In the genomic region with DNA sequence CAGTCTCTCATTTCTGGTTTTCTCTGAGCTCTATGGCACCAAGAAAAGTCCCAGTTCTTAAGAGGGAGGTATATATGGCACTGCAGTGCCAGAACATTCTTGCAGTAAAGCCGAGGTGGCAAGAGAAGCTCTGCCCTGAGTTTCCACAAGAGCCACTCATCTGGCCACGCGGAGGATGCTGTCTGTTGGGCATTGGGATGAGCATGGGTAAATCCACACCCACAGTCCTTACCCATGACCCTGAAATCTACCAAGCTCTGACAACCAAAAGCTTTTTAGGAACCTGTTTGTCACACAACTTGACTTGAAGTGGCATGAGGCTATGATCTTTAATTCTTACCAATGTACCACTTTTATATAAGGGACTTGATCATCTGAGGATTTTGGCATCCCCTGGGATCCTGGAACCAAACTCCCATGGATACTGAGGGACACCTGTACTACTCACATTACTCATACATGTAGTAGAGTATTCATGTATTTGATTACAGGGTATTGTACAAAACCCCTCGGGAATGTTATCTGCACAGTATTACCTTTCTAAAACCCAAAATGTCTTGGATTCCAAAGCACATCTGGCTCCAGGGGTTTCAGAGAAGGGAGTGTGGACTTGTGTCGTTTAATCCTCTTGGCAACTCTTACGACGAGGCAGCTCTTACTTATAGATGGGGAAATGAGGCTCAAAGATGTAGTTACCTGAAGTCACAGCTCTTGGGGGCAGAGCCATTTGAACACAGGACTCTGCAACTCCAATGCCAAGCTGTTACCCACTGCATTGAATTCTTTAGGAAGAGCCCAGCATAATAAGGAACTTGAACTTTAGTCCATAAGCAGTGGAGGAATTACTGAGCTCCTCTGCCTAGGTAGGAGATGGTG, we compare ENCODE assay signal across 15 cellular contexts. TPM values are rescaled to one million over a fixed set of nuclear protein-coding genes. Genes with fewer than 3 reads are reported as not detected.
A peak's percentile ranks its signal among the peaks of the same experiment; 100 is the strongest.
DNase-seq lines count a peak whose midpoint lies in the region; ATAC-seq and TF ChIP-seq lines count a peak whose summit lies in the region.
"Had no signal": no experiment of that assay in that cellular context is flagged by ENCODE, and none has a peak within 500 bp of the region (broad histone marks: within the 10 kb centered on the region; RNA-seq: fewer than 3 reads in every experiment).

No MANE protein-coding gene starts in this region.

- TF ChIP-seq CTCF in cardiac muscle cell (IDR thresholded peaks at IDR 0.05; ENCODE audit: low read depth, low read length) (no peak), left ventricle myocardium inferior (IDR thresholded peaks at IDR 0.05; ENCODE audit: borderline replicate concordance) (no peak), IMR-90 (conservative IDR thresholded peaks at IDR 0.05; ENCODE audit: low read depth, low read length) (no peak), spleen (IDR thresholded peaks at IDR 0.05 in 8 of 11, conservative IDR thresholded peaks at IDR 0.05 in 3 of 11) (no peak)

- H3K4me1 ChIP-seq in cardiac muscle cell (ENCODE audit: low read depth), result no peaks in the 10 kb centered on the region
- H3K4me1 ChIP-seq in left ventricle myocardium inferior, result peaks cover 20% of the 10 kb centered on the region
- H3K4me1 ChIP-seq in IMR-90 (ENCODE audit: control insufficient read depth, insufficient read depth, low read length), result no peaks in the 10 kb centered on the region
- peaks cover 0 to 11% (median 3%) of the 10 kb centered on the region in 6 donors for H3K4me1 ChIP-seq in spleen
- H3K4me1 ChIP-seq: thyroid gland had no signal

- DNase-seq in cardiac muscle cell (ENCODE audit: low read depth in 1 of 2, low spot score in 1 of 2), result no peak
- DNase-seq in left ventricle myocardium inferior, result no peak
- no peak for DNase-seq in IMR-90
- peak; percentile 23 for DNase-seq in spleen
- DNase-seq in SIG-M5 treated with dmso at 0.1 percent for 504 hours (lab: John Stamatoyannopoulos, UW; ENCODE audit: unreplicated experiment), result no peak
- DNase-seq: anterior cingulate cortex, NCI-H1105 treated with DMSO at 0.1 percent for 48 hours, NCI-H2171 treated with DMSO at 0.1 percent for 48 hours, SW 1271, thyroid gland had no signal

- peak overlapping the region; percentile 27 for H3K27ac ChIP-seq in cardiac muscle cell
- H3K27ac ChIP-seq in left ventricle myocardium inferior (replicated peaks), result no peak overlapping the region
- H3K27ac ChIP-seq in IMR-90 (ENCODE audit: insufficient read depth, low read length), result no peak overlapping the region
- no peak overlapping the region for H3K27ac ChIP-seq in spleen
- H3K27ac ChIP-seq: esophagus muscularis mucosa, hepatocyte, thyroid gland had no signal

- H3K56ac ChIP-seq in IMR-90 (ENCODE audit: extremely low read depth, insufficient read depth, low read length), result no peak overlapping the region

- H2AK5ac ChIP-seq in IMR-90 (ENCODE audit: low read depth, low read length), result no peak overlapping the region

- H2BK20ac ChIP-seq in IMR-90 (ENCODE audit: low read depth, low read length), result no peak overlapping the region

- no peak for TF ChIP-seq RAD21 in IMR-90 (IDR thresholded peaks at IDR 0.05; ENCODE audit: low read length)

- no peak overlapping the region for H3K14ac ChIP-seq in IMR-90 (replicated peaks; ENCODE audit: low read depth, low read length)

- H2BK120ac ChIP-seq in IMR-90 (ENCODE audit: low read depth, low read length), result no peak overlapping the region

- POLR2A ChIA-PET in IMR-90 (lab: Charles Lee; ENCODE audit: unreplicated experiment), result interaction anchor here (1.0 kb wide), 1 partner anchor 9 kb away, joined by 3 read pairs; no protein-coding TSS in a partner anchor

- no peak overlapping the region for H2AK9ac ChIP-seq in IMR-90 (replicated peaks; ENCODE audit: low read depth, low read length, poor library complexity)

- intact Hi-C loops in left ventricle myocardium inferior (cut with micrococcal nuclease) (no loop called here), IMR-90 (cut with micrococcal nuclease) (no loop called here), spleen (cut with DNase I; ENCODE audit: low total_unique reads) (no loop called here)

- no peaks in the 10 kb centered on the region for H3K9me3 Mint-ChIP-seq in activated naive CD8-positive, alpha-beta T cell (ENCODE audit: low read depth)

- WGBS in IMR-90 (ENCODE audit: extremely low coverage in 2 of 2, insufficient read length in 1 of 2), 2 experiments, result 82% methylated on average over 2 of the region's 7 CpGs; no CpG with 5 or more reads in 1 of the 2 experiments
- 84 to 92% (median 89%) methylated on average over 7 of the region's 7 CpGs for WGBS in spleen, 5 donors

- in situ Hi-C loops in IMR-90 (cut with MboI; ENCODE audit: low sequenced_read_pairs), result no loop called here

- H3K36me3 ChIP-seq in cardiac muscle cell (peaks cover 75% of the 10 kb centered on the region), left ventricle myocardium inferior (peaks cover 100% of the 10 kb centered on the region), IMR-90 (ENCODE audit: control insufficient read depth, insufficient read depth, low read length) (peaks cover 59% of the 10 kb centered on the region), spleen (peaks cover 0 to 88% (median 71%) of the 10 kb centered on the region in 6 donors)

- H3K9me1 ChIP-seq in IMR-90 (ENCODE audit: insufficient read depth, low read length), result peaks cover 6% of the 10 kb centered on the region

- H3K27ac Mint-ChIP-seq in activated naive CD8-positive, alpha-beta T cell, result peak overlapping the region; percentile 81

- H3K79me1 ChIP-seq in IMR-90 (ENCODE audit: low read depth in 1 of 2, low read length in 2 of 2), result peaks cover 16 to 27% of the 10 kb centered on the region in 2 experiments

- CTCF ChIA-PET in IMR-90 (lab: Yijun Ruan, JAX), result interaction anchor here (0.6 to 2.3 kb wide), 3 partner anchors 9 to 66 kb away, joined by 3 to 8 read pairs (median 3); a partner anchor contains a TSS

- H4K8ac ChIP-seq in IMR-90 (ENCODE audit: low read depth in 2 of 2, low read length in 2 of 2), result no peak overlapping the region

- H3K9ac ChIP-seq in IMR-90 (ENCODE audit: low read depth, low read length), result no peak overlapping the region

- no peak overlapping the region for H4K5ac ChIP-seq in IMR-90 (ENCODE audit: low read depth, low read length)

- no peak overlapping the region for H3K4ac ChIP-seq in IMR-90 (ENCODE audit: low read depth, low read length)

- no peak overlapping the region for H3K4me3 ChIP-seq in cardiac muscle cell
- H3K4me3 ChIP-seq in left ventricle myocardium inferior, result no peak overlapping the region
- no peak overlapping the region for H3K4me3 ChIP-seq in IMR-90 (ENCODE audit: insufficient read depth, low read depth, low read length)
- no peak overlapping the region for H3K4me3 ChIP-seq in spleen
- H3K4me3 ChIP-seq: esophagus muscularis mucosa, hepatocyte, thyroid gland had no signal

- no peaks in the 10 kb centered on the region for H3K27me3 ChIP-seq in cardiac muscle cell
- no peaks in the 10 kb centered on the region for H3K27me3 ChIP-seq in left ventricle myocardium inferior (ENCODE audit: low read depth)
- no peaks in the 10 kb centered on the region for H3K27me3 ChIP-seq in IMR-90 (ENCODE audit: control insufficient read depth, insufficient read depth, low read length)
- H3K27me3 ChIP-seq in spleen (replicated peaks in 1 of 7), result no peaks in the 10 kb centered on the region
- H3K27me3 ChIP-seq: esophagus muscularis mucosa, hepatocyte, thyroid gland had no signal

- no peak overlapping the region for H2BK15ac ChIP-seq in IMR-90 (ENCODE audit: low read depth, low read length)

- H3K4me1 Mint-ChIP-seq in activated naive CD8-positive, alpha-beta T cell (ENCODE audit: low read depth), result peaks cover 20% of the 10 kb centered on the region

- ATAC-seq in IMR-90 (ENCODE audit: low read depth) (no peak), GM18520 (IDR thresholded peaks at IDR 0.05; ENCODE audit: unreplicated experiment) (no peak), GM18873 (IDR thresholded peaks at IDR 0.05; ENCODE audit: low FRiP score, unreplicated experiment) (no peak)

- H3K9me3 ChIP-seq in cardiac muscle cell (ENCODE audit: low read depth) (no peaks in the 10 kb centered on the region), left ventricle myocardium inferior (replicated peaks) (no peaks in the 10 kb centered on the region), IMR-90 (ENCODE audit: control insufficient read depth, insufficient read depth, low read length) (no peaks in the 10 kb centered on the region), spleen (no peaks in the 10 kb centered on the region)
- H3K9me3 ChIP-seq: esophagus muscularis mucosa, thyroid gland had no signal

- no peak overlapping the region for H2BK5ac ChIP-seq in IMR-90 (ENCODE audit: low read depth, low read length, poor library complexity, severe bottlenecking)

- no peak overlapping the region for H3K4me2 ChIP-seq in IMR-90 (ENCODE audit: low read depth, low read length)
- H3K4me2 ChIP-seq: hepatocyte had no signal

- H3K4me3 Mint-ChIP-seq in activated naive CD8-positive, alpha-beta T cell, result no peak overlapping the region

- TF ChIP-seq POLR2A in IMR-90 (IDR thresholded peaks at IDR 0.05; ENCODE audit: low read depth, low read length), result peak; percentile 3; the same call in 1 of the 2 replicates
- TF ChIP-seq POLR2A in spleen (IDR thresholded peaks at IDR 0.05), result no peak

- no peak overlapping the region for H3K23ac ChIP-seq in IMR-90 (ENCODE audit: low read depth, low read length)

- H3K18ac ChIP-seq in IMR-90 (ENCODE audit: low read depth, low read length), result no peak overlapping the region

- H3K27me3 Mint-ChIP-seq in activated naive CD8-positive, alpha-beta T cell, result no peaks in the 10 kb centered on the region

- BruUV-seq in IMR-90 (replicated peaks; lab: Mats Ljungman, UMichigan), result no TSS peak

- dilution Hi-C loops in IMR-90 (cut with HindIII; ENCODE audit: low sequenced_read_pairs, unreplicated experiment), result no loop called here

- H4K91ac ChIP-seq in IMR-90 (ENCODE audit: insufficient read depth, low read depth, low read length), result no peak overlapping the region

- H3K36me3 Mint-ChIP-seq in activated naive CD8-positive, alpha-beta T cell, result peaks cover 17% of the 10 kb centered on the region

- no peak overlapping the region for H2AFZ ChIP-seq in IMR-90 (replicated peaks; ENCODE audit: low read length, poor library complexity)
- H2AFZ ChIP-seq: hepatocyte had no signal

- peaks cover 47% of the 10 kb centered on the region for H4K20me1 ChIP-seq in IMR-90 (ENCODE audit: insufficient read depth, low read length)

RNA-seq across cellular contexts. Expression of a gene that starts 8.8 kb away (rescaled TPM):
- total RNA-seq in cardiac muscle cell (824 and 1,421 TPM in 2 replicates), left ventricle myocardium inferior (880 TPM), IMR-90 (2012; rRNA removed) (566 and 644 TPM in 2 replicates), spleen (1,000 to 10,000 TPM in 6 of 7 donors, 100 to 1,000 TPM in 1; 911 to 1,835 (median 1,346) TPM)
- polyA plus RNA-seq in cardiac muscle cell (726 and 889 TPM in 2 replicates), IMR-90 (2012; rRNA removed) (1,856 and 2,352 TPM in 2 replicates), spleen (1,000 to 10,000 TPM; 3,289 to 6,164 (median 6,022) TPM)
- 1,242 and 1,359 TPM in 2 replicates for polyA plus RNA-seq in IMR-90 (2012; cell fraction: cytosol; rRNA removed)
- 275 and 638 TPM in 2 replicates for polyA plus RNA-seq in IMR-90 (2012; cell fraction: nucleus; rRNA removed; ENCODE audit: low replicate concordance)

RNA-seq across cellular contexts. Expression of a gene that starts 36.1 kb away (rescaled TPM):
- total RNA-seq in cardiac muscle cell (50.6 and 80.3 TPM in 2 replicates), left ventricle myocardium inferior (76.2 TPM), IMR-90 (2012; rRNA removed) (2.5 and 2.9 TPM in 2 replicates), spleen (10 to 100 TPM in 1 of 7 donors, 1 to 10 TPM in 6; 4.0 to 12.2 (median 8.0) TPM)
- polyA plus RNA-seq in cardiac muscle cell (35.2 and 44.7 TPM in 2 replicates), IMR-90 (2012; rRNA removed) (4.9 and 5.7 TPM in 2 replicates), spleen (1 to 10 TPM in 1 of 3 donors, under 1 TPM in 2; 0.78 to 2.6 (median 0.88) TPM)
- 4.3 and 7.4 TPM in 2 replicates for polyA plus RNA-seq in IMR-90 (2012; cell fraction: cytosol; rRNA removed)
- 11.5 and 21.5 TPM in 2 replicates for polyA plus RNA-seq in IMR-90 (2012; cell fraction: nucleus; rRNA removed; ENCODE audit: low replicate concordance)
